Comparison of ENCODE assay signal across 27 cellular contexts in the genomic region with DNA sequence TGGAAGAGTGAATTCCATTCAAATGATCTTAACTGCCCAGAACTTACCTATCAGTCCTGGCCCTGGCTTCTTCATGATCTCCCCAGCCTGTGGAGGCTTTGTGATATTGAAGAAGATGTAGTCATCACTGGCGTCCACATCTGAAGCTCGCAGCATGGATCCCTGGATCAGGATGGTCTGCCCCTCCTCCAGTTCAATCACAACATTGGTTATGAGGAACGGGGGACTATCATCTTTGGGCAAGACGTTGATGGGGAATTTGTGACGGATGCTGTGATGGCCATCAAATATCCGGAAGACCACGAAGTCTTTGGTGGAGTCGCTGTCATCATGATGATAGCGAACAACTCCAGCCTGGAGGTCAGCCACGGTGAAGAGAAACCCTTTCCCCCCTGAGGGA.
"Had no signal": no experiment of that assay in that cellular context is flagged by ENCODE, and none has a peak within 500 bp of the region (broad histone marks: within the 10 kb centered on the region; RNA-seq: fewer than 3 reads in every experiment).

No MANE protein-coding gene starts in this region.

- H3K9me3 ChIP-seq: stomach, suprapubic skin, testis, thoracic aorta, thyroid gland, tibial artery, tibial nerve, transverse colon, upper lobe of left lung, upper lobe of right lung, uterus, vagina had no signal

- H3K4me1 ChIP-seq: stomach, suprapubic skin, testis, thyroid gland, tibial artery, tibial nerve, transverse colon, upper lobe of left lung, upper lobe of right lung, uterus, vagina had no signal

- H3K27me3 ChIP-seq: stomach, suprapubic skin, testis, thyroid gland, tibial artery, tibial nerve, transverse colon, upper lobe of left lung, upper lobe of right lung, uterus, vagina had no signal

- ATAC-seq: stimulated activated effector memory CD8-positive, alpha-beta T cell treated with anti-CD3 and anti-CD28 coated beads, Interleukin-12 subunit alpha, Interleukin-12 subunit beta, amount 100 ng/mL, for 72 hours; stimulated activated memory B cell treated with anti-CD40 and anti-IgM and Interleukin-4, amounts not matched to agents 10 μg/mL and 1 μg/mL and 100 μg/mL, for 72 hours; stimulated activated naive B cell treated with anti-CD40 and anti-IgM and Interleukin-4, amounts not matched to agents 10 μg/mL and 1 μg/mL and 100 μg/mL, for 72 hours; stimulated activated naive CD8-positive, alpha-beta T cell treated with anti-CD3 and anti-CD28 coated beads, Interleukin-15, amount 100 ng/mL, for 72 hours; stimulated activated naive CD8-positive, alpha-beta T cell treated with anti-CD3 and anti-CD28 coated beads, Interleukin-15, Interleukin-2, amounts not matched to agents 100 U/mL and 50 U/mL, for 24 hours; upper lobe of right lung had no signal

- H3K4me3 ChIP-seq: stomach, suprapubic skin, testis, thoracic aorta, thyroid gland, tibial artery, tibial nerve, transverse colon, upper lobe of left lung, upper lobe of right lung, uterus, vagina had no signal

- FAIRE-seq: urothelium cell line had no signal

- H3K36me3 ChIP-seq: stomach, thyroid gland, tibial nerve, transverse colon, upper lobe of left lung, upper lobe of right lung, uterus had no signal

- H3K27ac ChIP-seq: stomach, suprapubic skin, testis, thoracic aorta, thyroid gland, tibial artery, tibial nerve, transverse colon, upper lobe of left lung, upper lobe of right lung, uterus, vagina had no signal

- DNase-seq: stimulated activated CD4-positive, alpha-beta T cell treated with anti-CD3 and anti-CD28 coated beads, Interleukin-2, amount 100 ng/mL, for 48 hours; stimulated activated CD4-positive, alpha-beta T cell treated with anti-CD3 and anti-CD28 coated beads, Interleukin-4, amount 100 ng/mL, for 1 hour; stimulated activated CD4-positive, alpha-beta T cell treated with anti-CD3 and anti-CD28 coated beads, Interleukin-4, amount 100 ng/mL, for 24 hours; stimulated activated CD4-positive, alpha-beta T cell treated with anti-CD3 and anti-CD28 coated beads, Interleukin-4, amount 100 ng/mL, for 4 hours; stimulated activated CD8-positive, alpha-beta memory T cell treated with anti-CD3 and anti-CD28 coated beads, Interleukin-4, amount 100 ng/mL, for 48 hours; stimulated activated naive B cell treated with anti-CD40 and anti-IgM and Interleukin-4, amounts not matched to agents 10 μg/mL and 1 μg/mL and 100 μg/mL, for 72 hours; stimulated activated naive CD4-positive, alpha-beta T cell; stimulated activated naive CD4-positive, alpha-beta T cell treated with Interleukin-2 at 50 U/mL for 16 hours; stimulated activated naive CD8-positive, alpha-beta T cell treated with anti-CD3 and anti-CD28 coated beads, Interleukin-15, amount 100 ng/mL, for 72 hours; stimulated activated naive CD8-positive, alpha-beta T cell treated with anti-CD3 and anti-CD28 coated beads, Interleukin-15, Interleukin-2, amounts not matched to agents 100 U/mL and 50 U/mL, for 24 hours; stomach; substantia nigra; testis; thyroid gland; tibial artery; transverse colon; trophoblast cell; upper lobe of left lung; upper lobe of right lung; uterus had no signal
